ENCODE assay signal across 10 cellular contexts in genomic region chr3:118641608-118642007, GRCh38.
DNase-seq lines count a peak whose midpoint lies in the region; ATAC-seq lines count a peak whose summit lies in the region.
"Had no signal": no experiment of that assay in that cellular context is flagged by ENCODE, and none has a peak within 500 bp of the region (broad histone marks: within the 10 kb centered on the region; RNA-seq: fewer than 3 reads in every experiment).

No MANE protein-coding gene starts in this region.

- intact Hi-C loops in posterior vena cava (cut with DNase I): no loop called here

- DNase-seq in DMS53 (lab: John Stamatoyannopoulos, UW): peak; percentile 90
- peak; percentile 25 for DNase-seq in NAMALWA (ENCODE audit: low spot score)
- DNase-seq in caudate nucleus (lab: John Stamatoyannopoulos, UW): peak in 45 of 61 donors; percentile 5 to 88 (median 46)
- DNase-seq in activated effector memory CD4-positive, alpha-beta T cell treated with Interleukin-2 at 50 U/mL for 16 hours: no peak
- no peak for DNase-seq in posterior vena cava (ENCODE audit: low spot score)
- no peak for DNase-seq in stimulated activated CD4-positive, alpha-beta T cell treated with anti-CD3 and anti-CD28 coated beads, Interleukin-2, amount 100 ng/mL, for 24 hours

- peak; percentile 66 for ATAC-seq in GM21529 (IDR thresholded peaks at IDR 0.05; ENCODE audit: unreplicated experiment)
- ATAC-seq in HG03196 (IDR thresholded peaks at IDR 0.05; ENCODE audit: unreplicated experiment): no peak

- peak overlapping the region; percentile 22 for H3K27ac ChIP-seq in caudate nucleus (ENCODE audit: low read depth, low read length)
- H3K27ac ChIP-seq: HL-60, VCaP had no signal

Comparison
In these comparisons a context has a peak if more than half of its experiments do, and no peak if none do; other contexts are left out.
1. DNase-seq: peak in DMS53 (single experiment), NAMALWA (single experiment) and caudate nucleus (45 of 61); none in activated effector memory CD4-positive, alpha-beta T cell treated with Interleukin-2 at 50 U/mL for 16 hours (single experiment), posterior vena cava (single experiment) and stimulated activated CD4-positive, alpha-beta T cell treated with anti-CD3 and anti-CD28 coated beads, Interleukin-2, amount 100 ng/mL, for 24 hours (0 of 2).